In genomic region chr3:71078723-71079525, GRCh38 we compare ENCODE assay signal across 14 cellular contexts.
A peak's percentile ranks its signal among the peaks of the same experiment; 100 is the strongest.
DNase-seq lines count a peak whose midpoint lies in the region; ATAC-seq and TF ChIP-seq lines count a peak whose summit lies in the region.
"Had no signal": no experiment of that assay in that cellular context is flagged by ENCODE, and none has a peak within 500 bp of the region (broad histone marks: within the 10 kb centered on the region; RNA-seq: fewer than 3 reads in every experiment).

No MANE protein-coding gene starts in this region.

- H3K9me3 ChIP-seq in MM.1S (replicated peaks; ENCODE audit: insufficient read depth, low read length) = no peaks in the 10 kb centered on the region
- H3K9me3 ChIP-seq in spleen = no peaks in the 10 kb centered on the region

- WGBS in spleen, 5 donors = 77 to 84% (median 78%) methylated on average over 8 of the region's 8 CpGs

- H3K27me3 Mint-ChIP-seq in CD14-positive monocyte (ENCODE audit: low read depth in 3 of 3) = peaks cover 0 to 2% (median 1%) of the 10 kb centered on the region in 3 donors
- H3K27me3 Mint-ChIP-seq in GM23338 (ENCODE audit: insufficient read depth, low read depth, poor library complexity) = peaks cover 2% of the 10 kb centered on the region
- no peaks in the 10 kb centered on the region for H3K27me3 Mint-ChIP-seq in activated CD8-positive, alpha-beta T cell treated with anti-CD3 and anti-CD28 coated beads, Interleukin-2, amount 10 ng/mL, durations not matched to agents 7 days and 5 days (ENCODE audit: low read depth)
- H3K27me3 Mint-ChIP-seq in memory B cell = no peaks in the 10 kb centered on the region

- no peaks in the 10 kb centered on the region for H3K79me2 ChIP-seq in GM23338 (replicated peaks; ENCODE audit: insufficient read depth)
- no peaks in the 10 kb centered on the region for H3K79me2 ChIP-seq in MM.1S (ENCODE audit: low read length)

- DNase-seq in CD14-positive monocyte (ENCODE audit: low spot score) (no peak), GM23338 (ENCODE audit: low spot score) (no peak), memory B cell (ENCODE audit: low spot score in 2 of 2) (no peak), inferior parietal cortex (ENCODE audit: extremely low spot score) (no peak), NCI-H1694 (lab: John Stamatoyannopoulos, UW) (no peak), MM.1S (no peak), spleen (no peak)
- DNase-seq in activated CD8-positive, alpha-beta T cell treated with anti-CD3 and anti-CD28 coated beads, Interleukin-2, amount 10 ng/mL, durations not matched to agents 7 days and 5 days = peak; percentile 42
- DNase-seq: amniotic stem cell, cerebellar nuclear complex, mesenchymal stem cell, NCI-H1105 treated with DMSO at 0.1 percent for 48 hours, T1000 had no signal

- H3K36me3 Mint-ChIP-seq in CD14-positive monocyte = peaks cover 6 to 8% of the 10 kb centered on the region in 2 donors
- H3K36me3 Mint-ChIP-seq in GM23338 (ENCODE audit: low read depth) = no peaks in the 10 kb centered on the region
- peaks cover 39% of the 10 kb centered on the region for H3K36me3 Mint-ChIP-seq in activated CD8-positive, alpha-beta T cell treated with anti-CD3 and anti-CD28 coated beads, Interleukin-2, amount 10 ng/mL, durations not matched to agents 7 days and 5 days (ENCODE audit: low read depth)
- H3K36me3 Mint-ChIP-seq in memory B cell = peaks cover 29% of the 10 kb centered on the region

- H3K4me3 Mint-ChIP-seq in CD14-positive monocyte (no peak overlapping the region), GM23338 (no peak overlapping the region), memory B cell (peak overlapping the region; percentile 48)
- H3K4me3 Mint-ChIP-seq in activated CD8-positive, alpha-beta T cell treated with anti-CD3 and anti-CD28 coated beads, Interleukin-2, amount 10 ng/mL, durations not matched to agents 7 days and 5 days = peak overlapping the region; percentile 37

- no peak overlapping the region for H2AFZ ChIP-seq in GM23338
- no peak overlapping the region for H2AFZ ChIP-seq in MM.1S (ENCODE audit: low read length)

- H3K27ac Mint-ChIP-seq in CD14-positive monocyte (peak overlapping the region in 4 of 7 donors; percentile 1 to 65 (median 51)), GM23338 (no peak overlapping the region), memory B cell (peak overlapping the region; percentile 73)
- H3K27ac Mint-ChIP-seq in activated CD8-positive, alpha-beta T cell treated with anti-CD3 and anti-CD28 coated beads, Interleukin-2, amount 10 ng/mL, durations not matched to agents 7 days and 5 days = peak overlapping the region; percentile 82

- H3F3A ChIP-seq in GM23338 (replicated peaks; ENCODE audit: low read depth) = no peaks in the 10 kb centered on the region
- peaks cover 1% of the 10 kb centered on the region; the same call in 1 of the 2 replicates for H3F3A ChIP-seq in MM.1S (ENCODE audit: insufficient read depth, low read length)

- CTCF ChIA-PET in activated CD8-positive, alpha-beta T cell treated with anti-CD3 and anti-CD28 coated beads, Interleukin-2, amount 10 ng/mL, durations not matched to agents 7 days and 5 days (lab: Charles Lee) = interaction anchor here (4.5 kb wide), 1 partner anchor 9 kb away, joined by 22 read pairs; no protein-coding TSS in a partner anchor

- ATAC-seq in GM23338 (peak; percentile 73), memory B cell (ENCODE audit: low read depth) (no peak)
- peak; percentile 29 for ATAC-seq in activated CD8-positive, alpha-beta T cell treated with anti-CD3 and anti-CD28 coated beads, Interleukin-2, amount 10 ng/mL, durations not matched to agents 7 days and 5 days
- ATAC-seq: Right ventricle myocardium inferior had no signal

- H3K9ac ChIP-seq in MM.1S (ENCODE audit: low read length) = no peak overlapping the region

- H3K9me2 ChIP-seq in GM23338 (ENCODE audit: insufficient read depth) = no peaks in the 10 kb centered on the region
- H3K9me2 ChIP-seq in MM.1S (replicated peaks; ENCODE audit: insufficient read depth, low read length) = no peaks in the 10 kb centered on the region

- no peaks in the 10 kb centered on the region for H3K36me3 ChIP-seq in GM23338 (ENCODE audit: insufficient read depth)
- no peaks in the 10 kb centered on the region for H3K36me3 ChIP-seq in MM.1S (replicated peaks; ENCODE audit: insufficient read depth, low read length)
- H3K36me3 ChIP-seq in spleen = peaks cover 0 to 8% (median 0%) of the 10 kb centered on the region in 6 donors

- no peak for TF ChIP-seq POLR2A in spleen (IDR thresholded peaks at IDR 0.05)

- no peak overlapping the region for H3K27ac ChIP-seq in GM23338 (ENCODE audit: low read depth)
- no peak overlapping the region for H3K27ac ChIP-seq in MM.1S (ENCODE audit: low read length)
- H3K27ac ChIP-seq in spleen = peak overlapping the region in 2 of 8 donors; percentile 8 to 55

- POLR2A ChIA-PET in activated CD8-positive, alpha-beta T cell treated with anti-CD3 and anti-CD28 coated beads, Interleukin-2, amount 10 ng/mL, durations not matched to agents 7 days and 5 days (lab: Charles Lee) = interaction anchor here (0.7 to 1.8 kb wide), 2 partner anchors 11 to 50 kb away, joined by 3 to 6 read pairs; no protein-coding TSS in a partner anchor

- intact Hi-C loops in CD14-positive monocyte (cut with micrococcal nuclease) (no loop called here), spleen (cut with DNase I; ENCODE audit: low total_unique reads) (loop anchor here (10.0 kb wide), 1 partner anchor 46 kb away; no protein-coding TSS in a partner anchor)

- H3K27me3 ChIP-seq in GM23338 (ENCODE audit: insufficient read depth) (no peaks in the 10 kb centered on the region), MM.1S (replicated peaks; ENCODE audit: insufficient read depth, low read length) (no peaks in the 10 kb centered on the region), spleen (replicated peaks in 1 of 7) (no peaks in the 10 kb centered on the region)

- TF ChIP-seq CTCF in CD14-positive monocyte (IDR thresholded peaks at IDR 0.05) (no peak), GM23338 (conservative IDR thresholded peaks at IDR 0.05; ENCODE audit: low read depth in 2 of 2) (no peak), MM.1S (IDR thresholded peaks at IDR 0.05; ENCODE audit: low read length) (no peak), spleen (IDR thresholded peaks at IDR 0.05 in 8 of 11, conservative IDR thresholded peaks at IDR 0.05 in 3 of 11) (no peak)

- H3K4me1 ChIP-seq in GM23338 (ENCODE audit: insufficient read depth) = peaks cover 20% of the 10 kb centered on the region
- peaks cover 9% of the 10 kb centered on the region for H3K4me1 ChIP-seq in MM.1S (ENCODE audit: low read length)
- H3K4me1 ChIP-seq in spleen = peaks cover 14 to 96% (median 66%) of the 10 kb centered on the region in 6 donors

- H3K4me3 ChIP-seq in GM23338 (no peak overlapping the region), MM.1S (ENCODE audit: low read length) (no peak overlapping the region), spleen (no peak overlapping the region)

- H3K4me2 ChIP-seq in GM23338 (peak overlapping the region; percentile 46), MM.1S (ENCODE audit: low read depth, low read length) (no peak overlapping the region)

- H3K4me1 Mint-ChIP-seq in CD14-positive monocyte (peaks cover 3% of the 10 kb centered on the region), GM23338 (peaks cover 33% of the 10 kb centered on the region), memory B cell (peaks cover 65% of the 10 kb centered on the region)
- H3K4me1 Mint-ChIP-seq in activated CD8-positive, alpha-beta T cell treated with anti-CD3 and anti-CD28 coated beads, Interleukin-2, amount 10 ng/mL, durations not matched to agents 7 days and 5 days (ENCODE audit: low read depth) = peaks cover 81% of the 10 kb centered on the region

- H3K9me3 Mint-ChIP-seq in CD14-positive monocyte (peaks cover 0 to 2% (median 0%) of the 10 kb centered on the region in 7 donors), GM23338 (no peaks in the 10 kb centered on the region), memory B cell (no peaks in the 10 kb centered on the region)
- no peaks in the 10 kb centered on the region for H3K9me3 Mint-ChIP-seq in activated CD8-positive, alpha-beta T cell treated with anti-CD3 and anti-CD28 coated beads, Interleukin-2, amount 10 ng/mL, durations not matched to agents 7 days and 5 days (ENCODE audit: insufficient read depth)

- no peaks in the 10 kb centered on the region for H4K20me1 ChIP-seq in GM23338 (replicated peaks; ENCODE audit: insufficient read depth)
- no peaks in the 10 kb centered on the region for H4K20me1 ChIP-seq in MM.1S (ENCODE audit: insufficient read depth, low read length)

TF ChIP-seq in GM23338, 12 proteins besides CTCF, POLR2A, EP300 and RAD21:
- no peak for TF ChIP-seq EZH2 (IDR thresholded peaks at IDR 0.05; ENCODE audit: low read depth, unreplicated experiment)
- TF ChIP-seq NANOG (IDR thresholded peaks at IDR 0.05; ENCODE audit: borderline replicate concordance) = 0 out of 2 replicates have a peak, but pooled peaks have one; percentile 16

Comparison
In these comparisons a context has a peak if more than half of its experiments do, and no peak if none do; other contexts are left out.
1. H3K4me3 Mint-ChIP-seq: peak in activated CD8-positive, alpha-beta T cell treated with anti-CD3 and anti-CD28 coated beads, Interleukin-2, amount 10 ng/mL, durations not matched to agents 7 days and 5 days (single experiment) and memory B cell (single experiment); none in CD14-positive monocyte (0 of 2) and GM23338 (single experiment).